24 cellular contexts compared by ENCODE assay signal in genomic region chr5:176771102-176771845, GRCh38. TPM values are rescaled to one million over a fixed set of nuclear protein-coding genes. Genes with fewer than 3 reads are reported as not detected.
"Had no signal": no experiment of that assay in that cellular context is flagged by ENCODE, and none has a peak within 500 bp of the region (broad histone marks: within the 10 kb centered on the region; RNA-seq: fewer than 3 reads in every experiment).

No MANE protein-coding gene starts in this region.

- H3K9me3 ChIP-seq: body of pancreas, esophagus squamous epithelium, gastrocnemius medialis, ovary, psoas muscle had no signal

- ATAC-seq: activated T-helper 17 cell treated with anti-CD3 and anti-CD28 coated beads, Interleukin-2, amount 50 U/mL, for 72 hours; body of pancreas; effector memory CD8-positive, alpha-beta T cell; gastrocnemius medialis; left ventricle myocardium superior; natural killer cell treated with Interleukin-12 subunit alpha and Interleukin-12 subunit beta and Interleukin-15 and Interleukin-18, amount 100 ng/mL, for 72 hours; psoas muscle had no signal

- H3K36me3 ChIP-seq: esophagus squamous epithelium, gastrocnemius medialis, ovary had no signal

- H3K9me3 Mint-ChIP-seq: activated naive CD4-positive, alpha-beta T cell treated with anti-CD3 and anti-CD28 coated beads, Interleukin-2, amount 10 ng/mL, durations not matched to agents 7 days and 5 days; activated T-helper 17 cell treated with anti-CD3 and anti-CD28 coated beads, Interleukin-2, amount 50 U/mL, for 72 hours; effector memory CD8-positive, alpha-beta T cell; natural killer cell treated with Interleukin-12 subunit alpha and Interleukin-12 subunit beta and Interleukin-15 and Interleukin-18, amount 100 ng/mL, for 72 hours; T-helper 1 cell treated with Interleukin-12 subunit alpha and Interleukin-12 subunit beta and Interleukin-4 antibody, amounts not matched to agents 30 μg/mL and 1 μg/mL, for 36 hours had no signal

- H3K4me1 Mint-ChIP-seq: activated B cell treated with CpG ODN at 0.5 μM for 24 hours; activated naive CD4-positive, alpha-beta T cell treated with anti-CD3 and anti-CD28 coated beads, Interleukin-2, amount 10 ng/mL, durations not matched to agents 7 days and 5 days; activated T-helper 17 cell treated with anti-CD3 and anti-CD28 coated beads, Interleukin-2, amount 50 U/mL, for 72 hours had no signal

- H3K4me3 Mint-ChIP-seq: activated B cell treated with CpG ODN at 0.5 μM for 24 hours; activated CD4-positive, alpha-beta memory T cell treated with anti-CD3 and anti-CD28 coated beads for 36 hours; activated naive CD4-positive, alpha-beta T cell treated with anti-CD3 and anti-CD28 coated beads, Interleukin-2, amount 10 ng/mL, durations not matched to agents 7 days and 5 days; activated T-cell treated with anti-CD3 and anti-CD28 coated beads, Interleukin-2, amount 50 U/mL, for 24 hours; activated T-helper 17 cell treated with anti-CD3 and anti-CD28 coated beads, Interleukin-2, amount 50 U/mL, for 72 hours; effector memory CD8-positive, alpha-beta T cell; natural killer cell treated with Interleukin-12 subunit alpha and Interleukin-12 subunit beta and Interleukin-15 and Interleukin-18, amount 100 ng/mL, for 72 hours; T-helper 1 cell treated with Interleukin-12 subunit alpha and Interleukin-12 subunit beta and Interleukin-4 antibody, amounts not matched to agents 30 μg/mL and 1 μg/mL, for 36 hours had no signal

- H3K4me3 ChIP-seq: body of pancreas, esophagus squamous epithelium, gastrocnemius medialis, ovary, psoas muscle had no signal

- H3K4me1 ChIP-seq: body of pancreas, esophagus squamous epithelium, gastrocnemius medialis, psoas muscle had no signal

- H3K36me3 Mint-ChIP-seq: activated CD4-positive, alpha-beta memory T cell treated with anti-CD3 and anti-CD28 coated beads for 36 hours; activated naive CD4-positive, alpha-beta T cell treated with anti-CD3 and anti-CD28 coated beads, Interleukin-2, amount 10 ng/mL, durations not matched to agents 7 days and 5 days; natural killer cell treated with Interleukin-12 subunit alpha and Interleukin-12 subunit beta and Interleukin-15 and Interleukin-18, amount 100 ng/mL, for 72 hours had no signal

- H3K27me3 ChIP-seq: body of pancreas, ovary had no signal

- DNase-seq: activated B cell treated with CpG ODN at 0.5 μM for 24 hours; activated CD4-positive, alpha-beta memory T cell treated with anti-CD3 and anti-CD28 coated beads for 36 hours; activated CD4-positive, alpha-beta T cell treated with anti-CD3 and anti-CD28 coated beads for 48 hours; activated naive CD4-positive, alpha-beta T cell treated with anti-CD3 and anti-CD28 coated beads, Interleukin-2, amount 10 ng/mL, durations not matched to agents 7 days and 5 days; activated T-cell treated with anti-CD3 and anti-CD28 coated beads, Interleukin-2, amount 50 U/mL, for 24 hours; anterior cingulate cortex; body of pancreas; caudate nucleus; effector memory CD8-positive, alpha-beta T cell; esophagus squamous epithelium; gastrocnemius medialis; hippocampal formation; left ventricle myocardium superior; mammary epithelial cell; midbrain; ovary; psoas muscle; stimulated activated CD4-positive, alpha-beta T cell treated with anti-CD3 and anti-CD28 coated beads, Interleukin-4, amount 100 ng/mL, for 1 hour; stimulated activated naive CD4-positive, alpha-beta T cell; T1000 had no signal

- H3K27ac Mint-ChIP-seq: activated B cell treated with CpG ODN at 0.5 μM for 24 hours; activated CD4-positive, alpha-beta memory T cell treated with anti-CD3 and anti-CD28 coated beads for 36 hours; activated naive CD4-positive, alpha-beta T cell treated with anti-CD3 and anti-CD28 coated beads, Interleukin-2, amount 10 ng/mL, durations not matched to agents 7 days and 5 days; activated T-cell treated with anti-CD3 and anti-CD28 coated beads, Interleukin-2, amount 50 U/mL, for 24 hours; activated T-helper 17 cell treated with anti-CD3 and anti-CD28 coated beads, Interleukin-2, amount 50 U/mL, for 72 hours; effector memory CD8-positive, alpha-beta T cell; natural killer cell treated with Interleukin-12 subunit alpha and Interleukin-12 subunit beta and Interleukin-15 and Interleukin-18, amount 100 ng/mL, for 72 hours; T-helper 1 cell treated with Interleukin-12 subunit alpha and Interleukin-12 subunit beta and Interleukin-4 antibody, amounts not matched to agents 30 μg/mL and 1 μg/mL, for 36 hours had no signal

- H3K27ac ChIP-seq: body of pancreas, esophagus squamous epithelium, gastrocnemius medialis, ovary, psoas muscle had no signal

RNA-seq across cellular contexts. Expression of gene UNC5A, which starts 39.1 kb away (rescaled TPM):
- total RNA-seq: activated B cell treated with CpG ODN at 0.5 μM for 24 hours; activated CD4-positive, alpha-beta memory T cell treated with anti-CD3 and anti-CD28 coated beads for 36 hours; activated T-helper 17 cell treated with anti-CD3 and anti-CD28 coated beads, Interleukin-2, amount 50 U/mL, for 72 hours; natural killer cell treated with Interleukin-12 subunit alpha and Interleukin-12 subunit beta and Interleukin-15 and Interleukin-18, amount 100 ng/mL, for 72 hours; ureter had no signal
